In genomic region chr1:26826261-26827201, GRCh38 we compare ENCODE assay signal across 8 cellular contexts. TPM values are rescaled to one million over a fixed set of nuclear protein-coding genes. Genes with fewer than 3 reads are reported as not detected.
DNase-seq lines count a peak whose midpoint lies in the region; ATAC-seq and TF ChIP-seq lines count a peak whose summit lies in the region.

Gene ZDHHC18, plus strand, starts transcription at chr1:26826688. Its CDS starts 117 bp downstream, at chr1:26826805.

- no peak for TF ChIP-seq CTCF in omental fat pad (IDR thresholded peaks at IDR 0.05)
- peak; percentile 29 to 85 for TF ChIP-seq CTCF in tibial artery (IDR thresholded peaks at IDR 0.05)

- H3K36me3 ChIP-seq in HUES64 (ENCODE audit: insufficient read depth, low read length) (peaks cover 10% of the 10 kb centered on the region; the same call in 1 of the 2 replicates), tibial artery (peaks cover 0 to 11% (median 0%) of the 10 kb centered on the region in 3 donors)

- H3K27me3 ChIP-seq in HUES64 (ENCODE audit: insufficient read depth, low read length) = no peaks in the 10 kb centered on the region
- no peaks in the 10 kb centered on the region for H3K27me3 ChIP-seq in tibial artery

- intact Hi-C loops in tibial artery (cut with DNase I; ENCODE audit: low total_unique reads) = no loop called here

- DNase-seq in Caki2 (ENCODE audit: low read depth) (peak; percentile 56), SK-MEL-5 (ENCODE audit: low read depth, low spot score) (peak; percentile 49), glomerular visceral epithelial cell (ENCODE audit: extremely low spot score) (peak; percentile 73), omental fat pad (ENCODE audit: low spot score) (peak; percentile 40), tibial artery (peak; percentile 48 to 77)
- peak; percentile 76 for DNase-seq in activated naive CD4-positive, alpha-beta T cell treated with anti-CD3 and anti-CD28 coated beads, Interleukin-2, amount 50 U/mL, for 16 hours

- ATAC-seq in GM19468 (IDR thresholded peaks at IDR 0.05; ENCODE audit: extremely low read depth, unreplicated experiment) (peak; percentile 26), omental fat pad (ENCODE audit: low FRiP score) (peak; percentile 91)

- in situ Hi-C loops in Caki2 (cut with HindIII; ENCODE audit: low pct_unique_long_range_greater_than_20kb, low sequenced_read_pairs) = no loop called here
- in situ Hi-C loops in SK-MEL-5 (cut with HindIII; ENCODE audit: low pct_unique_long_range_greater_than_20kb, low sequenced_read_pairs) = no loop called here

- peak within 1 kb of the TSS; percentile 57 for H3K9ac ChIP-seq in HUES64 (ENCODE audit: low read depth, low read length)

- peaks cover 9% of the 10 kb centered on the region; the same call in 1 of the 2 replicates for H3K4me1 ChIP-seq in HUES64 (ENCODE audit: insufficient read depth, low read length)
- peaks cover 0 to 40% (median 29%) of the 10 kb centered on the region in 4 donors for H3K4me1 ChIP-seq in tibial artery

- 2% methylated on average over 114 of the region's 114 CpGs for WGBS in HUES64

- no peak within 1 kb of the TSS for H3K27ac ChIP-seq in HUES64 (ENCODE audit: low read depth, low read length)
- H3K27ac ChIP-seq in tibial artery = peak within 1 kb of the TSS; percentile 74 to 80

- H3K9me3 ChIP-seq in HUES64 (ENCODE audit: insufficient read depth, low read depth, low read length) = no peaks in the 10 kb centered on the region
- no peaks in the 10 kb centered on the region for H3K9me3 ChIP-seq in tibial artery

- H3K4me3 ChIP-seq in HUES64 (ENCODE audit: low read length) (peak within 1 kb of the TSS; percentile 52), tibial artery (peak within 1 kb of the TSS; percentile 83 to 93)

RNA-seq across cellular contexts. Expression of gene ZDHHC18, which starts in this region (rescaled TPM):
- total RNA-seq in Caki2 (2014; rRNA removed; shearing (Covaris generic); ENCODE audit: low replicate concordance) = 17.4 and 23.5 TPM in 2 replicates
- polyA plus RNA-seq in HUES64 (2013, experiment 1 of 2) = 23.3 TPM
- polyA plus RNA-seq in HUES64 (2013, experiment 2 of 2) = 24.3 TPM
- total RNA-seq in SK-MEL-5 (2014; rRNA removed; shearing (Covaris generic)) = 9.5 and 11.0 TPM in 2 replicates
- polyA plus RNA-seq in SK-MEL-5 (2015; cell fraction: cytosol; rRNA removed) = 24.4 and 30.0 TPM in 2 replicates
- 40.4 and 42.5 TPM in 2 replicates for polyA plus RNA-seq in SK-MEL-5 (2015; cell fraction: nucleus; rRNA removed)
- 10 to 100 TPM; 27.4 to 81.1 (median 33.5) TPM for total RNA-seq in omental fat pad

Comparison
In these comparisons a context has a peak if more than half of its experiments do, and no peak if none do; other contexts are left out.
1. CTCF ChIP-seq: peak in tibial artery (2 of 2); none in omental fat pad (0 of 3).
2. Peak in every context shown above with its lines, with median percentiles within 50 percentile points of each other: DNase-seq.